16 cellular contexts compared by ENCODE assay signal in the genomic region with DNA sequence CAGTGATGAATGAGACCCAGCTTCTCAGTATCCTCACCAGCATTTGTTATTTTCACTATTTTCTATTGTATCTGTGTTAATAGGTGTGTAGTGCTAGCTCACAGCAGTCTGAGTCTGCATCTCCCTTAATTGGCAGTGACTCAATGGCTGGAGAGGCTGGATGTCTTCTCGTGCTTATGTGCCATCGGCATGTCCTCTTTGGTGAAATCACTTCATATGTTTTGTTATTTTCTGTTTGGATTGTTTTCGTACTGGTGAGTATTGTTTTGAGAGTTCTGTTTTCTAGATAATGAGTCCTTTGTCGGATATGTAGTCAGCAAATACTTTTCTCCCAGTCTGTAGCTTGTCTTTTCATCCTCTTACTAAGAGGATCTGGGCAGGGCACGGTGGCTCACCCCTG.
DNase-seq lines count a peak whose midpoint lies in the region; ATAC-seq and TF ChIP-seq lines count a peak whose summit lies in the region.
"Had no signal": no experiment of that assay in that cellular context is flagged by ENCODE, and none has a peak within 500 bp of the region (broad histone marks: within the 10 kb centered on the region; RNA-seq: fewer than 3 reads in every experiment).

No MANE protein-coding gene starts in this region.

- no TSS peak for BruUV-seq in Panc1 (replicated peaks; lab: Mats Ljungman, UMichigan)

- intact Hi-C loops in Panc1 (cut with micrococcal nuclease; ENCODE audit: unreplicated experiment): no loop called here
- intact Hi-C loops in sigmoid colon (cut with DNase I): no loop called here
- intact Hi-C loops in testis (cut with DNase I; ENCODE audit: low total_unique reads): no loop called here
- intact Hi-C loops in posterior vena cava (cut with DNase I): no loop called here

- no peak for ATAC-seq in Panc1
- ATAC-seq: Right ventricle myocardium inferior had no signal

- H3K27ac ChIP-seq in Panc1 (ENCODE audit: low read length) (peak overlapping the region; percentile 98), sigmoid colon (peak overlapping the region in 3 of 4 donors; percentile 2 to 96 (median 96)), testis (no peak overlapping the region), RWPE1 (no peak overlapping the region)
- H3K27ac ChIP-seq: HL-60, PC-9 had no signal

- no peak overlapping the region for H3K4me3 ChIP-seq in Panc1 (ENCODE audit: low read depth in 2 of 2, low read length in 2 of 2)
- no peak overlapping the region for H3K4me3 ChIP-seq in astrocyte of the spinal cord (ENCODE audit: low read depth, low read length)
- no peak overlapping the region for H3K4me3 ChIP-seq in sigmoid colon
- no peak overlapping the region for H3K4me3 ChIP-seq in testis
- H3K4me3 ChIP-seq: PC-9 had no signal

- H3K9me3 ChIP-seq in Panc1 (ENCODE audit: control insufficient read depth, insufficient read depth, low read depth, low read length) (peaks cover 7% of the 10 kb centered on the region; the same call in 1 of the 2 replicates), sigmoid colon (no peaks in the 10 kb centered on the region), testis (no peaks in the 10 kb centered on the region)

- no peaks in the 10 kb centered on the region for H3K36me3 ChIP-seq in Panc1 (ENCODE audit: control insufficient read depth, insufficient read depth, low read length)
- H3K36me3 ChIP-seq in sigmoid colon: no peaks in the 10 kb centered on the region
- no peaks in the 10 kb centered on the region for H3K36me3 ChIP-seq in testis (ENCODE audit: low read depth, missing control alignments)

- in situ Hi-C loops in Panc1 (cut with HindIII; ENCODE audit: low pct_unique_long_range_greater_than_20kb, low sequenced_read_pairs): no loop called here
- in situ Hi-C loops in astrocyte of the spinal cord (cut with HindIII; ENCODE audit: low sequenced_read_pairs): no loop called here

- WGBS in sigmoid colon, 2 donors: 91 to 92% methylated on average over 5 of the region's 5 CpGs
- WGBS in testis, 2 donors: 89 to 93% methylated on average over 5 of the region's 5 CpGs

- H3K27me3 ChIP-seq in Panc1 (ENCODE audit: control insufficient read depth, insufficient read depth, low read length) (no peaks in the 10 kb centered on the region), sigmoid colon (no peaks in the 10 kb centered on the region), testis (no peaks in the 10 kb centered on the region)

- TF ChIP-seq CTCF in Panc1 (IDR thresholded peaks at IDR 0.05) (no peak), astrocyte of the spinal cord (IDR thresholded peaks at IDR 0.05; ENCODE audit: low read depth, low read length) (no peak), sigmoid colon (IDR thresholded peaks at IDR 0.05) (no peak), testis (IDR thresholded peaks at IDR 0.05) (no peak), RWPE1 (conservative IDR thresholded peaks at IDR 0.05; ENCODE audit: low read depth) (no peak)

- no peak for TF ChIP-seq EP300 in sigmoid colon (IDR thresholded peaks at IDR 0.05)

- peaks cover 56% of the 10 kb centered on the region for H3K4me1 ChIP-seq in Panc1 (ENCODE audit: control insufficient read depth, insufficient read depth, low read length)
- H3K4me1 ChIP-seq in sigmoid colon: peaks cover 0 to 55% (median 37%) of the 10 kb centered on the region in 4 donors
- H3K4me1 ChIP-seq in testis: peaks cover 28% of the 10 kb centered on the region

- POLR2A ChIA-PET in Panc1 (lab: Charles Lee) (interaction anchor here (0.5 to 0.6 kb wide), 2 partner anchors 61 to 397 kb away, joined by 3 to 12 read pairs; no protein-coding TSS in a partner anchor), RWPE1 (lab: Yijun Ruan, JAX; ENCODE audit: low non-redundant PET) (no interaction called here)

- no peak for TF ChIP-seq POLR2A in sigmoid colon (IDR thresholded peaks at IDR 0.05)
- no peak for TF ChIP-seq POLR2A in testis (IDR thresholded peaks at IDR 0.05)

- DNase-seq in Panc1 (ENCODE audit: low read depth, low spot score) (no peak), astrocyte of the spinal cord (ENCODE audit: low read depth, low spot score) (peak; percentile 34), islet precursor cell (peak; percentile 50), sigmoid colon (peak; percentile 54), NCI-H2107 (lab: John Stamatoyannopoulos, UW) (no peak), testis (no peak), posterior vena cava (ENCODE audit: low spot score) (no peak), RWPE1 (ENCODE audit: low spot score) (no peak)
- DNase-seq: Calu3, DMS79 treated with DMSO at 0.1 percent for 48 hours, GDM1, NCI-H1092, NCI-H774, PC-9 had no signal

- CTCF ChIA-PET in Panc1 (lab: Charles Lee) (no interaction called here), RWPE1 (lab: Yijun Ruan, JAX) (no interaction called here)

Comparison
In these comparisons a context has a peak if more than half of its experiments do, and no peak if none do; other contexts are left out.
1. DNase-seq: peak in astrocyte of the spinal cord (single experiment), islet precursor cell (single experiment) and sigmoid colon (single experiment); none in Panc1 (single experiment), NCI-H2107 (single experiment), testis (single experiment), posterior vena cava (single experiment) and RWPE1 (single experiment).
2. H3K27ac ChIP-seq: peak in Panc1 (single experiment) and sigmoid colon (3 of 4); none in testis (0 of 2) and RWPE1 (single experiment).